8 cellular contexts compared by ENCODE assay signal in genomic region chr19:45730389-45731288, GRCh38. TPM values are rescaled to one million over a fixed set of nuclear protein-coding genes. Genes with fewer than 3 reads are reported as not detected.
DNase-seq lines count a peak whose midpoint lies in the region; ATAC-seq and TF ChIP-seq lines count a peak whose summit lies in the region.

FBXO46 (minus strand) TSS chr19:45730896; CDS start chr19:45713495, 17,401 bp downstream.

- CTCF ChIA-PET in activated CD4-positive, alpha-beta memory T cell treated with anti-CD3 and anti-CD28 coated beads for 36 hours (lab: Charles Lee): interaction anchor here (0.9 to 2.6 kb wide), 11 partner anchors 10 to 172 kb away, joined by 3 to 19 read pairs (median 7); partner anchors contain the start of genes QPCTL, SIX5, SNRPD2 and SYMPK

- peak within 1 kb of the TSS; percentile 42 to 69 for H3K9ac ChIP-seq in liver (ENCODE audit: low read depth in 1 of 2, low read length in 2 of 2)

- H3K27ac Mint-ChIP-seq in CD4-positive, CD25-positive, alpha-beta regulatory T cell: peak within 1 kb of the TSS; percentile 77 to 97 (median 92)
- peak within 1 kb of the TSS; percentile 81 for H3K27ac Mint-ChIP-seq in activated CD4-positive, alpha-beta memory T cell treated with anti-CD3 and anti-CD28 coated beads for 36 hours

- intact Hi-C loops in activated CD4-positive, alpha-beta memory T cell treated with anti-CD3 and anti-CD28 coated beads for 36 hours (cut with micrococcal nuclease): loop anchor here (1.0 to 2.0 kb wide), 3 partner anchors 13 to 38 kb away; partner anchors contain the start of genes QPCTL and SIX5
- intact Hi-C loops in dorsolateral prefrontal cortex (cut with DNase I): loop anchor here (1.0 to 5.0 kb wide), 4 partner anchors 14 to 132 kb away; partner anchors contain the start of genes SIX5 (in 2 of the 2), FOXA3 (in 1 of the 2) and SYMPK (in 1 of the 2)

- H3K9me3 Mint-ChIP-seq in CD4-positive, CD25-positive, alpha-beta regulatory T cell: peaks cover 0 to 2% (median 0%) of the 10 kb centered on the region in 7 donors
- no peaks in the 10 kb centered on the region for H3K9me3 Mint-ChIP-seq in activated CD4-positive, alpha-beta memory T cell treated with anti-CD3 and anti-CD28 coated beads for 36 hours

- peaks cover 26% of the 10 kb centered on the region for H3K4me1 ChIP-seq in CD4-positive, CD25-positive, alpha-beta regulatory T cell (ENCODE audit: control insufficient read depth, insufficient read depth, low read length, poor library complexity, severe bottlenecking)
- peaks cover 0 to 18% (median 8%) of the 10 kb centered on the region in 4 donors for H3K4me1 ChIP-seq in liver (ENCODE audit: control insufficient read depth in 4 of 4, insufficient read depth in 4 of 4, low read length in 3 of 4)

- H3K9me3 ChIP-seq in CD4-positive, CD25-positive, alpha-beta regulatory T cell (ENCODE audit: control insufficient read depth in 2 of 2, low read length in 2 of 2): no peaks in the 10 kb centered on the region
- H3K9me3 ChIP-seq in liver (ENCODE audit: control insufficient read depth in 4 of 4, low read length in 3 of 4): no peaks in the 10 kb centered on the region

- DNase-seq in CD4-positive, CD25-positive, alpha-beta regulatory T cell: peak; percentile 90 to 96 (median 92)
- peak; percentile 100 for DNase-seq in NCI-H82 treated with DMSO at 0.1 percent for 48 hours (lab: John Stamatoyannopoulos, UW; ENCODE audit: unreplicated experiment)
- peak; percentile 98 for DNase-seq in activated CD4-positive, alpha-beta memory T cell treated with anti-CD3 and anti-CD28 coated beads for 36 hours
- peak; percentile 93 to 99 (median 98) for DNase-seq in dorsolateral prefrontal cortex
- peak; percentile 96 for DNase-seq in stimulated activated CD4-positive, alpha-beta T cell treated with anti-CD3 and anti-CD28 coated beads, Interleukin-4, amount 100 ng/mL, for 24 hours

- H3K27ac ChIP-seq in CD4-positive, CD25-positive, alpha-beta regulatory T cell (ENCODE audit: insufficient read depth, low read length, poor library complexity, severe bottlenecking): peak within 1 kb of the TSS; percentile 83
- H3K27ac ChIP-seq in dorsolateral prefrontal cortex (peak within 1 kb of the TSS in 55 of 59 donors; percentile 33 to 90 (median 79)), liver (ENCODE audit: low read depth in 1 of 2, low read length in 2 of 2) (peak within 1 kb of the TSS; percentile 35 to 64)

- H3K4me3 ChIP-seq in CD4-positive, CD25-positive, alpha-beta regulatory T cell (ENCODE audit: low read depth, low read length): peak within 1 kb of the TSS; percentile 88
- H3K4me3 ChIP-seq in dorsolateral prefrontal cortex: peak within 1 kb of the TSS; percentile 58 to 93 (median 79)
- peak within 1 kb of the TSS; percentile 66 to 94 (median 80) for H3K4me3 ChIP-seq in liver (ENCODE audit: low read depth in 1 of 3, low read length in 3 of 3)

- H3K27me3 ChIP-seq in CD4-positive, CD25-positive, alpha-beta regulatory T cell (ENCODE audit: control insufficient read depth, insufficient read depth, low read length): no peaks in the 10 kb centered on the region
- H3K27me3 ChIP-seq in dorsolateral prefrontal cortex (no peaks in the 10 kb centered on the region), liver (ENCODE audit: control insufficient read depth in 4 of 4, insufficient read depth in 4 of 4, low read length in 3 of 4) (no peaks in the 10 kb centered on the region)

- TF ChIP-seq RAD21 in liver (IDR thresholded peaks at IDR 0.05): peak; percentile 51 to 56

- peak within 1 kb of the TSS; percentile 90 to 97 (median 96) for H3K4me3 Mint-ChIP-seq in CD4-positive, CD25-positive, alpha-beta regulatory T cell
- peak within 1 kb of the TSS; percentile 98 for H3K4me3 Mint-ChIP-seq in activated CD4-positive, alpha-beta memory T cell treated with anti-CD3 and anti-CD28 coated beads for 36 hours

- no peaks in the 10 kb centered on the region for H3K36me3 Mint-ChIP-seq in CD4-positive, CD25-positive, alpha-beta regulatory T cell
- peaks cover 4% of the 10 kb centered on the region for H3K36me3 Mint-ChIP-seq in activated CD4-positive, alpha-beta memory T cell treated with anti-CD3 and anti-CD28 coated beads for 36 hours

- WGBS in liver: 1% methylated on average over 48 of the region's 48 CpGs

- POLR2A ChIA-PET in activated CD4-positive, alpha-beta memory T cell treated with anti-CD3 and anti-CD28 coated beads for 36 hours (lab: Charles Lee): interaction anchor here (0.5 to 2.3 kb wide), 7 partner anchors 11 to 352 kb away, joined by 3 to 19 read pairs (median 4); partner anchors contain the start of genes QPCTL and SNRPD2

- TF ChIP-seq CTCF in dorsolateral prefrontal cortex (IDR thresholded peaks at IDR 0.05 in 54 of 56, conservative IDR thresholded peaks at IDR 0.05 in 2 of 56; ENCODE audit: low read depth in 1 of 56, partially characterized antibody in 56 of 56) (peak in 24 of 56 donors; percentile 3 to 61 (median 28)), liver (IDR thresholded peaks at IDR 0.05; ENCODE audit: low read depth, low read length, missing input control) (no peak)

- H3K4me1 Mint-ChIP-seq in CD4-positive, CD25-positive, alpha-beta regulatory T cell: peaks cover 0 to 47% (median 32%) of the 10 kb centered on the region in 4 donors
- H3K4me1 Mint-ChIP-seq in activated CD4-positive, alpha-beta memory T cell treated with anti-CD3 and anti-CD28 coated beads for 36 hours (ENCODE audit: low read depth): peaks cover 30% of the 10 kb centered on the region

- ATAC-seq in CD4-positive, CD25-positive, alpha-beta regulatory T cell (ENCODE audit: low read depth in 2 of 2): peak; percentile 97 to 98
- ATAC-seq in GM19395 (IDR thresholded peaks at IDR 0.05; ENCODE audit: unreplicated experiment) (peak; percentile 82), HG03571 (IDR thresholded peaks at IDR 0.05; ENCODE audit: unreplicated experiment) (peak; percentile 76)

- H3K36me3 ChIP-seq in CD4-positive, CD25-positive, alpha-beta regulatory T cell (ENCODE audit: control insufficient read depth, insufficient read depth, low read length): no peaks in the 10 kb centered on the region
- peaks cover 0 to 1% (median 0%) of the 10 kb centered on the region in 4 donors for H3K36me3 ChIP-seq in liver (ENCODE audit: control insufficient read depth in 4 of 4, insufficient read depth in 3 of 4, low read depth in 1 of 4, low read length in 3 of 4)

- no peaks in the 10 kb centered on the region for H3K27me3 Mint-ChIP-seq in CD4-positive, CD25-positive, alpha-beta regulatory T cell
- H3K27me3 Mint-ChIP-seq in activated CD4-positive, alpha-beta memory T cell treated with anti-CD3 and anti-CD28 coated beads for 36 hours: no peaks in the 10 kb centered on the region

TF ChIP-seq in liver, 16 proteins besides CTCF, POLR2A, EP300 and RAD21 (continues in another document):
- TF ChIP-seq HNF4A (conservative IDR thresholded peaks at IDR 0.05) (peak in 1 of 2 donors; percentile 43), RXRA (IDR thresholded peaks at IDR 0.05) (peak; percentile 46 to 58), GABPA (IDR thresholded peaks at IDR 0.05 in 1 of 2, conservative IDR thresholded peaks at IDR 0.05 in 1 of 2) (peak; percentile 27 to 88), HNF4G (IDR thresholded peaks at IDR 0.05) (no peak), REST (IDR thresholded peaks at IDR 0.05) (peak; percentile 79), FOXA1 (IDR thresholded peaks at IDR 0.05) (peak; percentile 28), JUND (IDR thresholded peaks at IDR 0.05) (peak in 1 of 2 donors; percentile 44), EGR1 (IDR thresholded peaks at IDR 0.05; ENCODE audit: low read depth in 2 of 2) (peak in 1 of 2 donors; percentile 83)

RNA-seq across cellular contexts. Expression of gene FBXO46, which starts in this region (rescaled TPM):
- 26.5 TPM for total RNA-seq in CD4-positive, CD25-positive, alpha-beta regulatory T cell
- polyA plus RNA-seq in CD4-positive, CD25-positive, alpha-beta regulatory T cell: 10 to 100 TPM in 3 of 4 donors, 1 to 10 TPM in 1; 8.0 to 12.0 (median 10.5) TPM
- total RNA-seq in activated CD4-positive, alpha-beta memory T cell treated with anti-CD3 and anti-CD28 coated beads for 36 hours: 10 to 100 TPM; 26.1 to 29.4 TPM
- total RNA-seq in dorsolateral prefrontal cortex: 10 to 100 TPM in 119 of 120 experiments, 1 to 10 TPM in 1; 9.1 to 29.5 (median 17.4) TPM
- 1 to 10 TPM; 2.9 to 4.2 TPM for total RNA-seq in liver
- 1 to 10 TPM; 1.2 to 4.5 TPM for polyA plus RNA-seq in liver

Comparison
In these comparisons a context has a peak if more than half of its experiments do, and no peak if none do; other contexts are left out.
1. Peak in every context shown above with its lines: DNase-seq, ATAC-seq, H3K4me3 ChIP-seq and H3K27ac ChIP-seq.